ENCODE assay signal across 29 cellular contexts in genomic region chr2:47049502-47049901, GRCh38.
A peak's percentile ranks its signal among the peaks of the same experiment; 100 is the strongest.
DNase-seq lines count a peak whose midpoint lies in the region; ATAC-seq and TF ChIP-seq lines count a peak whose summit lies in the region.
"Had no signal": no experiment of that assay in that cellular context is flagged by ENCODE, and none has a peak within 500 bp of the region (broad histone marks: within the 10 kb centered on the region; RNA-seq: fewer than 3 reads in every experiment).

No MANE protein-coding gene starts in this region.

- H3K4ac ChIP-seq in H9 (ENCODE audit: low read depth, low read length): no peak overlapping the region

- no peak overlapping the region for H3K4me2 ChIP-seq in H9 (ENCODE audit: insufficient read depth, insufficient read length, low read length)
- H3K4me2 ChIP-seq: KMS-11 had no signal

- no peaks in the 10 kb centered on the region for H3K79me2 ChIP-seq in H9 (ENCODE audit: insufficient read depth, low read length)

- no peak for TF ChIP-seq CTCF in H9 (conservative IDR thresholded peaks at IDR 0.05)

- no peak overlapping the region for H3K9ac ChIP-seq in H9 (ENCODE audit: extremely low read depth, insufficient read length, low read length)
- H3K9ac ChIP-seq: KMS-11 had no signal

- no peak overlapping the region for H3K18ac ChIP-seq in H9 (ENCODE audit: insufficient read length, low read depth, low read length)

- H3K23me2 ChIP-seq in H9 (ENCODE audit: insufficient read length, low read depth, low read length, poor library complexity, severe bottlenecking): no peaks in the 10 kb centered on the region

- H3K27ac Mint-ChIP-seq in H9 (peak overlapping the region in 2 of 3 experiments; percentile 64 to 85; a peak in 2 of 7 replicates), immature natural killer cell (no peak overlapping the region)
- peak overlapping the region; percentile 20 for H3K27ac Mint-ChIP-seq in stimulated activated effector memory CD8-positive, alpha-beta T cell treated with anti-CD3 and anti-CD28 coated beads, Interleukin-12 subunit alpha, Interleukin-12 subunit beta, amount 100 ng/mL, for 72 hours
- H3K27ac Mint-ChIP-seq: activated CD4-positive, alpha-beta T cell treated with anti-CD3 and anti-CD28 coated beads for 36 hours had no signal

- H3K14ac ChIP-seq in H9 (ENCODE audit: insufficient read depth, low read length): no peak overlapping the region

- no peak overlapping the region for H3K4me3 ChIP-seq in right cardiac atrium (ENCODE audit: low read length)
- H3K4me3 ChIP-seq: prostate gland, SK-N-MC, skin epidermis, stomach had no signal

- no peak overlapping the region for H3K56ac ChIP-seq in H9 (ENCODE audit: insufficient read length, low read depth, low read length)

- H3K79me1 ChIP-seq in H9 (ENCODE audit: insufficient read depth, low read depth, low read length, poor library complexity, severe bottlenecking): no peaks in the 10 kb centered on the region

- H3T11ph ChIP-seq in H9 (ENCODE audit: low read length): no peak overlapping the region

- no peak overlapping the region for H4K8ac ChIP-seq in H9 (replicated peaks; ENCODE audit: insufficient read length, low read depth, low read length)

- peak in 1 of 2 donors; percentile 21 for ATAC-seq in right cardiac atrium
- no peak for ATAC-seq in stimulated activated effector memory CD8-positive, alpha-beta T cell treated with anti-CD3 and anti-CD28 coated beads, Interleukin-12 subunit alpha, Interleukin-12 subunit beta, amount 100 ng/mL, for 72 hours
- no peak for ATAC-seq in stimulated activated naive CD8-positive, alpha-beta T cell treated with anti-CD3 and anti-CD28 coated beads, Interleukin-15, Interleukin-2, amounts not matched to agents 100 U/mL and 50 U/mL, for 24 hours
- no peak for ATAC-seq in GM18907 (IDR thresholded peaks at IDR 0.05; ENCODE audit: unreplicated experiment)

- no peak overlapping the region for H2AFZ ChIP-seq in H9 (ENCODE audit: low read length)

- H3K36me3 Mint-ChIP-seq in H9 (ENCODE audit: insufficient read depth in 1 of 3, low read depth in 3 of 3): peaks cover 6 to 13% (median 9%) of the 10 kb centered on the region in 3 experiments; a peak in 4 of 7 replicates
- H3K36me3 Mint-ChIP-seq in stimulated activated effector memory CD8-positive, alpha-beta T cell treated with anti-CD3 and anti-CD28 coated beads, Interleukin-12 subunit alpha, Interleukin-12 subunit beta, amount 100 ng/mL, for 72 hours: peaks cover 50% of the 10 kb centered on the region
- H3K36me3 Mint-ChIP-seq in immature natural killer cell: peaks cover 15 to 29% (median 27%) of the 10 kb centered on the region in 3 donors

- DNase-seq in H9 (no peak), caudate nucleus (lab: John Stamatoyannopoulos, UW) (no peak), right cardiac atrium (peak in 1 of 3 donors; percentile 36), immature natural killer cell (no peak)
- DNase-seq in stimulated activated effector memory CD8-positive, alpha-beta T cell treated with anti-CD3 and anti-CD28 coated beads, Interleukin-12 subunit alpha, Interleukin-12 subunit beta, amount 100 ng/mL, for 72 hours (ENCODE audit: low spot score in 2 of 2): no peak
- no peak for DNase-seq in stimulated activated naive CD8-positive, alpha-beta T cell treated with anti-CD3 and anti-CD28 coated beads, Interleukin-15, Interleukin-2, amounts not matched to agents 100 U/mL and 50 U/mL, for 24 hours
- DNase-seq: activated CD4-positive, alpha-beta T cell treated with anti-CD3 and anti-CD28 coated beads for 36 hours; activated naive CD4-positive, alpha-beta T cell treated with Interleukin-2 at 50 U/mL for 16 hours; activated T-cell treated with anti-CD3 and anti-CD28 coated beads, Interleukin-2, amount 50 U/mL, for 48 hours; brain microvascular endothelial cell; Caco-2; DMS79 treated with DMSO at 0.1 percent for 48 hours; effector CD4-positive, alpha-beta T cell; GF-D8; kidney glomerular epithelial cell; MM.1S; naive B cell; NCI-H1436; NCI-H2107; NCI-H446; NCI-H82; RPMI8226; stomach; trophoblast cell had no signal

- no peak overlapping the region for H4K91ac ChIP-seq in H9 (ENCODE audit: insufficient read length, low read depth, low read length)

- no peak overlapping the region for H3K23ac ChIP-seq in H9 (ENCODE audit: insufficient read length, low read depth, low read length)

- H3K4me3 Mint-ChIP-seq in H9 (no peak overlapping the region), immature natural killer cell (no peak overlapping the region)
- H3K4me3 Mint-ChIP-seq in stimulated activated effector memory CD8-positive, alpha-beta T cell treated with anti-CD3 and anti-CD28 coated beads, Interleukin-12 subunit alpha, Interleukin-12 subunit beta, amount 100 ng/mL, for 72 hours: no peak overlapping the region
- H3K4me3 Mint-ChIP-seq: activated CD4-positive, alpha-beta T cell treated with anti-CD3 and anti-CD28 coated beads for 36 hours had no signal

- H3K27ac ChIP-seq in H9 (ENCODE audit: insufficient read length, low read depth, low read length) (no peak overlapping the region), caudate nucleus (ENCODE audit: low read depth, low read length) (peak overlapping the region; percentile 71), right cardiac atrium (ENCODE audit: low read length) (peak overlapping the region; percentile 7)
- H3K27ac ChIP-seq: brain microvascular endothelial cell, KMS-11, SK-N-MC had no signal

- no peaks in the 10 kb centered on the region for H3K4me1 ChIP-seq in H9 (ENCODE audit: insufficient read depth, low read length)
- peaks cover 4% of the 10 kb centered on the region for H3K4me1 ChIP-seq in right cardiac atrium (ENCODE audit: control insufficient read depth, insufficient read depth, low read length)
- H3K4me1 ChIP-seq: Caco-2, stomach had no signal

- peaks cover 3 to 9% of the 10 kb centered on the region in 2 experiments for H3K4me1 Mint-ChIP-seq in H9
- H3K4me1 Mint-ChIP-seq in stimulated activated effector memory CD8-positive, alpha-beta T cell treated with anti-CD3 and anti-CD28 coated beads, Interleukin-12 subunit alpha, Interleukin-12 subunit beta, amount 100 ng/mL, for 72 hours: peaks cover 2% of the 10 kb centered on the region
- H3K4me1 Mint-ChIP-seq in immature natural killer cell: no peaks in the 10 kb centered on the region
- H3K4me1 Mint-ChIP-seq: activated CD4-positive, alpha-beta T cell treated with anti-CD3 and anti-CD28 coated beads for 36 hours had no signal

- H2AK5ac ChIP-seq in H9 (ENCODE audit: insufficient read length, low read length): no peak overlapping the region

- H2BK120ac ChIP-seq in H9 (ENCODE audit: low read depth, low read length, poor library complexity, severe bottlenecking): no peak overlapping the region

- H3K9me3 Mint-ChIP-seq in H9: no peaks in the 10 kb centered on the region
- no peaks in the 10 kb centered on the region for H3K9me3 Mint-ChIP-seq in stimulated activated effector memory CD8-positive, alpha-beta T cell treated with anti-CD3 and anti-CD28 coated beads, Interleukin-12 subunit alpha, Interleukin-12 subunit beta, amount 100 ng/mL, for 72 hours
- peaks cover 0 to 2% (median 0%) of the 10 kb centered on the region in 6 donors for H3K9me3 Mint-ChIP-seq in immature natural killer cell
- H3K9me3 Mint-ChIP-seq: naive B cell had no signal

- no peak overlapping the region for H2BK15ac ChIP-seq in H9 (ENCODE audit: low read depth, low read length)

- no peaks in the 10 kb centered on the region for H3K27me3 Mint-ChIP-seq in H9 (ENCODE audit: low read depth)
- peaks cover 0 to 4% (median 0%) of the 10 kb centered on the region in 3 donors for H3K27me3 Mint-ChIP-seq in immature natural killer cell (ENCODE audit: low read depth in 3 of 3)
- H3K27me3 Mint-ChIP-seq: activated CD4-positive, alpha-beta T cell treated with anti-CD3 and anti-CD28 coated beads for 36 hours; naive B cell had no signal

- intact Hi-C loops in right cardiac atrium (cut with DNase I): no loop called here

- H3K9me3 ChIP-seq in H9 (ENCODE audit: control insufficient read depth, low read depth, low read length) (no peaks in the 10 kb centered on the region), right cardiac atrium (ENCODE audit: control insufficient read depth, low read length) (no peaks in the 10 kb centered on the region)
- H3K9me3 ChIP-seq: Caco-2, prostate gland, stomach had no signal

- H3K27me3 ChIP-seq in H9 (ENCODE audit: insufficient read depth, low read length) (no peaks in the 10 kb centered on the region), right cardiac atrium (ENCODE audit: control insufficient read depth, insufficient read depth) (no peaks in the 10 kb centered on the region)
- H3K27me3 ChIP-seq: brain microvascular endothelial cell, stomach had no signal

- H2BK12ac ChIP-seq in H9 (ENCODE audit: insufficient read length, low read depth, low read length): no peak overlapping the region

- H4K5ac ChIP-seq in H9 (ENCODE audit: insufficient read length, low read depth, low read length): no peak overlapping the region

- no peak overlapping the region for H2BK20ac ChIP-seq in H9 (ENCODE audit: low read depth, low read length, poor library complexity, severe bottlenecking)

- no peaks in the 10 kb centered on the region for H4K20me1 ChIP-seq in H9 (ENCODE audit: control insufficient read depth, insufficient read depth, insufficient read length)

- no peak overlapping the region for H2BK5ac ChIP-seq in H9 (ENCODE audit: insufficient read length, low read length)

- no CpG with 5 or more reads among the region's 3 CpGs for WGBS in H9 (ENCODE audit: extremely low coverage, insufficient read length, low lambda C conversion rate)
- 59% methylated on average over 3 of the region's 3 CpGs for WGBS in right cardiac atrium

Comparison
In these comparisons a context has a peak if more than half of its experiments do, and no peak if none do; other contexts are left out.
1. H3K27ac Mint-ChIP-seq: peak in H9 (2 of 3) and stimulated activated effector memory CD8-positive, alpha-beta T cell treated with anti-CD3 and anti-CD28 coated beads, Interleukin-12 subunit alpha, Interleukin-12 subunit beta, amount 100 ng/mL, for 72 hours (single experiment); none in immature natural killer cell (0 of 6).